ENCODE assay signal across 8 cellular contexts in genomic region chr2:30230855-30231725, GRCh38. TPM values are rescaled to one million over a fixed set of nuclear protein-coding genes. Genes with fewer than 3 reads are reported as not detected.
DNase-seq lines count a peak whose midpoint lies in the region; ATAC-seq and TF ChIP-seq lines count a peak whose summit lies in the region.

TSS of gene LBH (plus strand) at chr2:30231534. CDS start at chr2:30231739, 205 bp downstream.

- H3K4me2 ChIP-seq in Karpas-422 (ENCODE audit: low read depth, low read length, poor library complexity, severe bottlenecking), result peak within 1 kb of the TSS; percentile 82

- DNase-seq in D341Med (ENCODE audit: low spot score) (peak; percentile 86), Karpas-422 (peak; percentile 61), T follicular helper cell (ENCODE audit: low read depth) (peak; percentile 88), heart left ventricle (peak; percentile 91 to 93 (median 91)), posterior cingulate gyrus (peak; percentile 60 to 96 (median 78)), type B pancreatic cell (ENCODE audit: extremely low spot score, unreplicated experiment) (peak; percentile 89)
- DNase-seq in activated naive CD8-positive, alpha-beta T cell treated with anti-CD3 and anti-CD28 coated beads, Interleukin-2, amount 50 U/mL, for 24 hours, result peak; percentile 90

- H3K27ac Mint-ChIP-seq in activated naive CD8-positive, alpha-beta T cell treated with anti-CD3 and anti-CD28 coated beads, Interleukin-2, amount 50 U/mL, for 24 hours, result peak within 1 kb of the TSS; percentile 96
- peak within 1 kb of the TSS; percentile 85 for H3K27ac Mint-ChIP-seq in type B pancreatic cell

- H3K4me3 Mint-ChIP-seq in activated naive CD8-positive, alpha-beta T cell treated with anti-CD3 and anti-CD28 coated beads, Interleukin-2, amount 50 U/mL, for 24 hours, result peak within 1 kb of the TSS; percentile 88
- H3K4me3 Mint-ChIP-seq in type B pancreatic cell, result peak within 1 kb of the TSS; percentile 92

- H3K9me3 ChIP-seq in Karpas-422 (ENCODE audit: low read length) (no peaks in the 10 kb centered on the region), heart left ventricle (no peaks in the 10 kb centered on the region)

- H3K27ac ChIP-seq in Karpas-422 (ENCODE audit: low read length), result no peak within 1 kb of the TSS
- peak within 1 kb of the TSS; percentile 89 to 100 (median 96) for H3K27ac ChIP-seq in heart left ventricle

- peaks cover 65% of the 10 kb centered on the region for H3K4me1 Mint-ChIP-seq in activated naive CD8-positive, alpha-beta T cell treated with anti-CD3 and anti-CD28 coated beads, Interleukin-2, amount 50 U/mL, for 24 hours
- peaks cover 21% of the 10 kb centered on the region for H3K4me1 Mint-ChIP-seq in type B pancreatic cell (ENCODE audit: unreplicated experiment)

- no peaks in the 10 kb centered on the region for H3K79me2 ChIP-seq in Karpas-422 (ENCODE audit: low read length)

- H3K27me3 ChIP-seq in Karpas-422 (ENCODE audit: low read length) (no peaks in the 10 kb centered on the region), heart left ventricle (peaks cover 0 to 9% (median 0%) of the 10 kb centered on the region in 9 donors)

- H3K4me1 ChIP-seq in Karpas-422 (ENCODE audit: low read length), result peaks cover 27% of the 10 kb centered on the region
- H3K4me1 ChIP-seq in heart left ventricle, result peaks cover 0 to 57% (median 40%) of the 10 kb centered on the region in 12 donors

- peak within 1 kb of the TSS; percentile 58 for H3K9ac ChIP-seq in Karpas-422 (ENCODE audit: low read length)

- no peaks in the 10 kb centered on the region for H3K27me3 Mint-ChIP-seq in activated naive CD8-positive, alpha-beta T cell treated with anti-CD3 and anti-CD28 coated beads, Interleukin-2, amount 50 U/mL, for 24 hours
- peaks cover 20% of the 10 kb centered on the region for H3K27me3 Mint-ChIP-seq in type B pancreatic cell

- 0 to 1% (median 0%) methylated on average over 18 to 95 of the region's 95 CpGs for WGBS in heart left ventricle, 4 donors

- peak in 1 of 12 donors; percentile 13 for TF ChIP-seq CTCF in heart left ventricle (IDR thresholded peaks at IDR 0.05)
- no peak for TF ChIP-seq CTCF in type B pancreatic cell (conservative IDR thresholded peaks at IDR 0.05)

- no peaks in the 10 kb centered on the region for H3K9me2 ChIP-seq in Karpas-422 (replicated peaks; ENCODE audit: insufficient read depth, low read length)

- peaks cover 19% of the 10 kb centered on the region for H3K36me3 Mint-ChIP-seq in activated naive CD8-positive, alpha-beta T cell treated with anti-CD3 and anti-CD28 coated beads, Interleukin-2, amount 50 U/mL, for 24 hours (ENCODE audit: low read depth)
- H3K36me3 Mint-ChIP-seq in type B pancreatic cell, result peaks cover 5% of the 10 kb centered on the region

- intact Hi-C loops in heart left ventricle (cut with DNase I), result loop anchor here in 9 of 10 donors (5.0 to 10.0 kb wide), 11 partner anchors 116 to 334 kb away; partner anchors contain the start of gene LCLAT1 (in 4 of the 9)
- intact Hi-C loops in posterior cingulate gyrus (cut with DNase I), result no loop called here

- H4K20me1 ChIP-seq in Karpas-422 (ENCODE audit: insufficient read depth, low read depth, low read length), result no peaks in the 10 kb centered on the region

- ATAC-seq in GM21528 (IDR thresholded peaks at IDR 0.05; ENCODE audit: low FRiP score, unreplicated experiment) (peak; percentile 51), heart left ventricle (peak; percentile 83 to 87 (median 86))
- peak; percentile 15 for ATAC-seq in activated naive CD8-positive, alpha-beta T cell treated with anti-CD3 and anti-CD28 coated beads, Interleukin-2, amount 50 U/mL, for 24 hours

- H3K4me3 ChIP-seq in Karpas-422 (ENCODE audit: low read length) (peak within 1 kb of the TSS; percentile 67), heart left ventricle (peak within 1 kb of the TSS; percentile 72 to 98 (median 90))

- H3K9me3 Mint-ChIP-seq in activated naive CD8-positive, alpha-beta T cell treated with anti-CD3 and anti-CD28 coated beads, Interleukin-2, amount 50 U/mL, for 24 hours, result no peaks in the 10 kb centered on the region
- H3K9me3 Mint-ChIP-seq in type B pancreatic cell, result no peaks in the 10 kb centered on the region

- H3K36me3 ChIP-seq in Karpas-422 (ENCODE audit: insufficient read depth, low read length) (no peaks in the 10 kb centered on the region), heart left ventricle (peaks cover 0 to 19% (median 17%) of the 10 kb centered on the region in 9 donors)

- peak within 1 kb of the TSS; percentile 86 for H2AFZ ChIP-seq in Karpas-422 (ENCODE audit: low read length)

- peak; percentile 92 to 100 for TF ChIP-seq POLR2A in heart left ventricle (IDR thresholded peaks at IDR 0.05)

RNA-seq across cellular contexts. Expression of gene LBH, which starts in this region (rescaled TPM):
- total RNA-seq in Karpas-422 (2014; rRNA removed; shearing (Covaris generic); ENCODE audit: low replicate concordance), result 7.1 and 17.5 TPM in 2 replicates
- total RNA-seq in heart left ventricle (100 to 1,000 TPM; 125 to 226 (median 169) TPM), type B pancreatic cell (ENCODE audit: low replicate concordance) (78.5 and 116 TPM in 2 replicates)
- polyA plus RNA-seq in heart left ventricle, result 100 to 1,000 TPM in 1 of 2 donors, 10 to 100 TPM in 1; 54.2 to 166 TPM

Comparison
In these comparisons a context has a peak if more than half of its experiments do, and no peak if none do; other contexts are left out.
1. ATAC-seq: peak in every context shown above with its lines; median percentile 86 in heart left ventricle; 51 in GM21528; 15 in activated naive CD8-positive, alpha-beta T cell treated with anti-CD3 and anti-CD28 coated beads, Interleukin-2, amount 50 U/mL, for 24 hours.